Comparison of ENCODE assay signal across 8 cellular contexts in genomic region chr17:2049333-2050245, GRCh38. TPM values are rescaled to one million over a fixed set of nuclear protein-coding genes. Genes with fewer than 3 reads are reported as not detected.
DNase-seq lines count a peak whose midpoint lies in the region; ATAC-seq and TF ChIP-seq lines count a peak whose summit lies in the region.

No MANE protein-coding gene starts in this region.

- CTCF ChIA-PET in BJ (lab: Yijun Ruan, JAX), result interaction anchor here (0.6 to 2.4 kb wide), 4 partner anchors 139 to 233 kb away, joined by 3 to 27 read pairs (median 4); no protein-coding TSS in a partner anchor

- TF ChIP-seq CTCF in BJ (IDR thresholded peaks at IDR 0.05; ENCODE audit: insufficient read depth, low read depth, low read length), result no peak
- no peak for TF ChIP-seq CTCF in omental fat pad (IDR thresholded peaks at IDR 0.05)
- no peak for TF ChIP-seq CTCF in thoracic aorta (IDR thresholded peaks at IDR 0.05)

- no peaks in the 10 kb centered on the region for H3K9me3 ChIP-seq in thoracic aorta

- peak overlapping the region; percentile 55 for H3K4me3 ChIP-seq in BJ (ENCODE audit: low read depth, low read length)
- H3K4me3 ChIP-seq in thoracic aorta, result peak overlapping the region; percentile 93

- H3K27me3 ChIP-seq in BJ (ENCODE audit: control insufficient read depth, insufficient read depth, low read length) (no peaks in the 10 kb centered on the region), thoracic aorta (replicated peaks; ENCODE audit: insufficient read depth) (no peaks in the 10 kb centered on the region)

- peak; percentile 49 for ATAC-seq in HG03521 (IDR thresholded peaks at IDR 0.05; ENCODE audit: unreplicated experiment)
- ATAC-seq in omental fat pad (ENCODE audit: low FRiP score), result peak; percentile 45
- ATAC-seq in thoracic aorta (ENCODE audit: insufficient number of reproducible peaks, low FRiP score, low read depth), result peak; percentile 68

- peak overlapping the region in 1 of 2 donors; percentile 22 for H3K27ac ChIP-seq in thoracic aorta

- DNase-seq in BJ (ENCODE audit: low read depth) (no peak), GM19240 (ENCODE audit: insufficient read length, low spot score) (peak; percentile 61), SHP77 treated with DMSO at 0.1 percent for 48 hours (lab: John Stamatoyannopoulos, UW) (peak; percentile 20), globus pallidus (ENCODE audit: low spot score) (peak; percentile 49), omental fat pad (ENCODE audit: low spot score) (peak; percentile 81), thoracic aorta (ENCODE audit: low spot score) (no peak)
- peak; percentile 92 for DNase-seq in activated naive CD4-positive, alpha-beta T cell treated with Interleukin-2 at 50 U/mL for 16 hours

- POLR2A ChIA-PET in BJ (lab: Charles Lee), result no interaction called here

- no peaks in the 10 kb centered on the region for H3K36me3 ChIP-seq in BJ (ENCODE audit: control insufficient read depth, insufficient read depth, low read length)
- H3K36me3 ChIP-seq in thoracic aorta, result no peaks in the 10 kb centered on the region

- peaks cover 27 to 41% of the 10 kb centered on the region in 2 donors for H3K4me1 ChIP-seq in thoracic aorta (ENCODE audit: control insufficient read depth in 1 of 2, low read depth in 2 of 2)

RNA-seq across cellular contexts. Expression of gene HIC1, which starts 5.3 kb away (rescaled TPM):
- polyA plus RNA-seq in BJ (2011; rRNA removed), result 14.8 and 15.1 TPM in 2 replicates
- 10.3 and 11.1 TPM in 2 replicates for polyA minus RNA-seq in BJ (2011; rRNA and poly(A)+ RNA removed)
- total RNA-seq in omental fat pad (10 to 100 TPM in 3 of 4 donors, 1 to 10 TPM in 1; 9.9 to 63.8 (median 37.3) TPM), thoracic aorta (10 to 100 TPM; 38.3 to 53.9 TPM)

RNA-seq across cellular contexts. Expression of gene OVCA2, which starts 7.8 kb away (rescaled TPM):
- 42.0 and 56.7 TPM in 2 replicates for polyA plus RNA-seq in BJ (2011; rRNA removed)
- polyA minus RNA-seq in BJ (2011; rRNA and poly(A)+ RNA removed), result 12.0 and 19.1 TPM in 2 replicates
- 10 to 100 TPM; 21.1 to 30.4 (median 26.2) TPM for total RNA-seq in omental fat pad
- total RNA-seq in thoracic aorta, result 10 to 100 TPM; 44.1 to 46.6 TPM

RNA-seq across cellular contexts. Expression of gene DPH1, which starts 19.6 kb away (rescaled TPM):
- polyA plus RNA-seq in BJ (2011; rRNA removed), result 36.1 and 54.6 TPM in 2 replicates
- 41.5 and 59.5 TPM in 2 replicates for polyA minus RNA-seq in BJ (2011; rRNA and poly(A)+ RNA removed)
- total RNA-seq in omental fat pad, result 10 to 100 TPM; 36.8 to 53.1 (median 37.6) TPM
- 10 to 100 TPM; 46.0 to 61.1 TPM for total RNA-seq in thoracic aorta

RNA-seq across cellular contexts. Expression of gene RTN4RL1, which starts 24.5 kb away (rescaled TPM):
- polyA plus RNA-seq in BJ (2011; rRNA removed), result 0.16 and 0.32 TPM in 2 replicates
- 0.05 TPM in 2 replicates for polyA minus RNA-seq in BJ (2011; rRNA and poly(A)+ RNA removed)
- total RNA-seq in omental fat pad (1 to 10 TPM; 4.5 to 5.2 (median 4.6) TPM), thoracic aorta (1 to 10 TPM; 5.4 to 8.0 TPM)

Comparison
In these comparisons a context has a peak if more than half of its experiments do, and no peak if none do; other contexts are left out.
1. DNase-seq: peak in GM19240 (single experiment), SHP77 treated with DMSO at 0.1 percent for 48 hours (single experiment), activated naive CD4-positive, alpha-beta T cell treated with Interleukin-2 at 50 U/mL for 16 hours (single experiment), globus pallidus (single experiment) and omental fat pad (single experiment); none in BJ (single experiment) and thoracic aorta (single experiment).
2. Peak in every context shown above with its lines, with median percentiles within 50 percentile points of each other: ATAC-seq.